Comparison of ENCODE assay signal across 11 cellular contexts in genomic region chr16:70714526-70715112, GRCh38. TPM values are rescaled to one million over a fixed set of nuclear protein-coding genes. Genes with fewer than 3 reads are reported as not detected.
DNase-seq lines count a peak whose midpoint lies in the region; ATAC-seq, FAIRE-seq and TF ChIP-seq lines count a peak whose summit lies in the region.
"Had no signal": no experiment of that assay in that cellular context is flagged by ENCODE, and none has a peak within 500 bp of the region (broad histone marks: within the 10 kb centered on the region; RNA-seq: fewer than 3 reads in every experiment).

No MANE protein-coding gene starts in this region.

- FAIRE-seq in HTR-8/SVneo (lab: Jason Lieb, UNC), result peak; percentile 13
- FAIRE-seq in bronchial epithelial cell (lab: Jason Lieb, UNC), result peak; percentile 58

- H3K4me1 ChIP-seq in right lobe of liver, result peaks cover 0 to 44% (median 26%) of the 10 kb centered on the region in 4 donors
- peaks cover 19 to 79% (median 57%) of the 10 kb centered on the region in 6 donors for H3K4me1 ChIP-seq in spleen
- H3K4me1 ChIP-seq: Caco-2 had no signal

- no peaks in the 10 kb centered on the region for H3K36me3 ChIP-seq in bronchial epithelial cell (ENCODE audit: control insufficient read depth, insufficient read depth, low read length)
- no peaks in the 10 kb centered on the region for H3K36me3 ChIP-seq in right lobe of liver
- peaks cover 0 to 78% (median 1%) of the 10 kb centered on the region in 6 donors for H3K36me3 ChIP-seq in spleen

- TF ChIP-seq POLR2A in right lobe of liver (IDR thresholded peaks at IDR 0.05) (no peak), spleen (IDR thresholded peaks at IDR 0.05) (no peak)

- H3K27ac ChIP-seq in right lobe of liver (peak overlapping the region in 2 of 3 donors; percentile 60 to 73), spleen (peak overlapping the region in 7 of 8 donors; percentile 36 to 77 (median 76)), substantia nigra (ENCODE audit: low read depth, low read length, poor library complexity, severe bottlenecking) (no peak overlapping the region)

- ATAC-seq in right lobe of liver, result peak in 1 of 4 donors; percentile 2
- no peak for ATAC-seq in HG03135 (IDR thresholded peaks at IDR 0.05; ENCODE audit: unreplicated experiment)
- ATAC-seq: naive thymus-derived CD4-positive, alpha-beta T cell had no signal

- WGBS in right lobe of liver (ENCODE audit: insufficient coverage, low coverage, low lambda C conversion rate, missing lambda C conversion rate), result 83% methylated on average over 4 of the region's 10 CpGs
- 47 to 81% (median 74%) methylated on average over 4 to 10 of the region's 10 CpGs for WGBS in spleen, 5 donors

- H3K27me3 ChIP-seq in bronchial epithelial cell (ENCODE audit: control insufficient read depth, insufficient read depth, low read length), result no peaks in the 10 kb centered on the region
- no peaks in the 10 kb centered on the region for H3K27me3 ChIP-seq in right lobe of liver
- no peaks in the 10 kb centered on the region for H3K27me3 ChIP-seq in spleen (replicated peaks in 1 of 7)

- intact Hi-C loops in right lobe of liver (cut with DNase I), result no loop called here
- intact Hi-C loops in spleen (cut with DNase I; ENCODE audit: low total_unique reads), result no loop called here

- H3K9me3 ChIP-seq in right lobe of liver, result no peaks in the 10 kb centered on the region
- H3K9me3 ChIP-seq in spleen, result no peaks in the 10 kb centered on the region
- H3K9me3 ChIP-seq: Caco-2 had no signal

- TF ChIP-seq CTCF in bronchial epithelial cell (IDR thresholded peaks at IDR 0.05; ENCODE audit: insufficient read depth, low read length, severe bottlenecking) (no peak), right lobe of liver (IDR thresholded peaks at IDR 0.05) (no peak), spleen (IDR thresholded peaks at IDR 0.05 in 8 of 11, conservative IDR thresholded peaks at IDR 0.05 in 3 of 11) (no peak)

- H3K4me3 ChIP-seq in bronchial epithelial cell (ENCODE audit: low read depth, low read length), result no peak overlapping the region
- no peak overlapping the region for H3K4me3 ChIP-seq in right lobe of liver
- H3K4me3 ChIP-seq in spleen, result no peak overlapping the region

- no peak for DNase-seq in HTR-8/SVneo (ENCODE audit: insufficient read length, low spot score)
- no peak for DNase-seq in bronchial epithelial cell (ENCODE audit: low read depth)
- DNase-seq in right lobe of liver, result no peak
- no peak for DNase-seq in spleen
- no peak for DNase-seq in substantia nigra (lab: John Stamatoyannopoulos, UW)
- no peak for DNase-seq in COLO829 (ENCODE audit: low spot score)
- DNase-seq in GM03348 (ENCODE audit: low spot score), result no peak
- DNase-seq: Caco-2; naive thymus-derived CD4-positive, alpha-beta T cell; NCI-H1436 treated with DMSO at 0.1 percent for 48 hours had no signal

RNA-seq across cellular contexts. Expression of gene MTSS2, which starts 28.8 kb away (rescaled TPM):
- 20.0 and 42.6 TPM in 2 replicates for total RNA-seq in bronchial epithelial cell
- 100 to 1,000 TPM in 2 of 6 experiments, 10 to 100 TPM in 4; 28.5 to 117 (median 80.2) TPM for total RNA-seq in right lobe of liver
- total RNA-seq in spleen, result 100 to 1,000 TPM in 3 of 7 donors, 10 to 100 TPM in 4; 40.6 to 116 (median 94.6) TPM
- polyA plus RNA-seq in spleen, result 10 to 100 TPM in 2 of 3 donors, 1 to 10 TPM in 1; 9.0 to 66.7 (median 12.2) TPM
- polyA plus RNA-seq: naive thymus-derived CD4-positive, alpha-beta T cell had no signal
